22 cellular contexts compared by ENCODE assay signal in the genomic region with DNA sequence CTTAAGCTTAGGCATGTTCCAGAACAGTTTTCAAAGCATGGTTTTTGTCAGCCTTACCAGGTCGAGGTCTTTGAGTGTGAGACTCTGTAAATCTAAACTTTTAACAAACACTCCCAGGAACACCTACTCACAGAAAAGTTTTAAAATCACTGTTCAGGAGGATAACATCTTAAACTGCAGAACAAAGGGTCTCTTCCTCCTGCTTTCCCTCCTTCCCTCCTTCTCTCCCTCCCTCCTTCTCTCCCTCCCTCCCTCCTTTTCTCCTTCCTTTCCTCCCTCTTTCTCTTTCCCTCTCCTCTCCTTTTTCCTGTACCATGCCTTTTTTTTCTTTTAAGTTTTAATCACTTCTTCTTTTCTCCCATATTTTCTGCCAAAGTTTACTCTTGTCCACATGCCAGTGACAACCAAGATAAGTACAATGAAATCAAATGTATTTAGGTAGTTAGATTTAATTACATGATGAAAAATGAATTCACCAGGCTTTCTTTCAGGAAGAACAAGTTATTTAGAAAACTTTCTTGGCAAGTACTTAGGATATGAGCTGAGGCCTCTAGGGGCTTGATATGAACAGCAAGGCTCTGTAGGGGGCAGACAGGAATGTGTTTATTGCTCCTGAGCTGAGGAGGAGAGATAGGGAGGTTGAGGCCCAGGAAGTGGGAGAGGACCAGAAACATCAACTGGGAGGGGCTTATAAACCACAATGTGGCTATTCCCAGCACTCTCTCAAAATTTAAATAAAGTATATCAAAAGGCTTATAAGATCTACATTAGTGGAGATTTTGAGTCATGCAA.
DNase-seq lines count a peak whose midpoint lies in the region; ATAC-seq and TF ChIP-seq lines count a peak whose summit lies in the region.
"Had no signal": no experiment of that assay in that cellular context is flagged by ENCODE, and none has a peak within 500 bp of the region (broad histone marks: within the 10 kb centered on the region; RNA-seq: fewer than 3 reads in every experiment).

No MANE protein-coding gene starts in this region.

- H3K27ac Mint-ChIP-seq in CD4-positive, alpha-beta memory T cell: peak overlapping the region in 4 of 7 donors; percentile 32 to 54 (median 38)
- H3K27ac Mint-ChIP-seq in nephron progenitor cell: peak overlapping the region; percentile 38
- H3K27ac Mint-ChIP-seq: B cell had no signal

- H3K4me2 ChIP-seq in Loucy (ENCODE audit: low read depth, low read length, poor library complexity, severe bottlenecking) (peak overlapping the region; percentile 38), mammary epithelial cell (ENCODE audit: insufficient read depth, low read depth, low read length) (no peak overlapping the region), osteoblast (ENCODE audit: insufficient read depth, low read length) (no peak overlapping the region)

- H4K20me1 ChIP-seq in Loucy (ENCODE audit: insufficient read depth, low read length, poor library complexity, severe bottlenecking): no peaks in the 10 kb centered on the region
- no peaks in the 10 kb centered on the region for H4K20me1 ChIP-seq in mammary epithelial cell (ENCODE audit: insufficient read depth, low read length)
- H4K20me1 ChIP-seq in osteoblast (ENCODE audit: insufficient read depth, low read length): no peaks in the 10 kb centered on the region

- H3K4me1 ChIP-seq in CD4-positive, alpha-beta memory T cell (ENCODE audit: insufficient read depth, low read length): peaks cover 9% of the 10 kb centered on the region
- H3K4me1 ChIP-seq in Loucy (ENCODE audit: insufficient read depth, low read length, poor library complexity, severe bottlenecking) (peaks cover 14% of the 10 kb centered on the region), mammary epithelial cell (ENCODE audit: insufficient read depth, low read length) (peaks cover 43% of the 10 kb centered on the region), osteoblast (ENCODE audit: insufficient read depth, low read length) (peaks cover 13% of the 10 kb centered on the region), tibial artery (peaks cover 0 to 25% (median 7%) of the 10 kb centered on the region in 4 donors)

- H3K79me2 ChIP-seq in Loucy (ENCODE audit: insufficient read depth, low read length) (no peaks in the 10 kb centered on the region), mammary epithelial cell (ENCODE audit: insufficient read depth, low read length) (no peaks in the 10 kb centered on the region), osteoblast (ENCODE audit: insufficient read depth, low read length) (no peaks in the 10 kb centered on the region)

- no peaks in the 10 kb centered on the region for H3F3A ChIP-seq in Loucy (ENCODE audit: low read depth)

- POLR2A ChIA-PET in CD4-positive, alpha-beta memory T cell (lab: Charles Lee; ENCODE audit: partially characterized antibody): no interaction called here

- WGBS in mammary epithelial cell (ENCODE audit: low coverage, missing lambda C conversion rate): 58% methylated on average over 1 of the region's 1 CpG

- ATAC-seq in GM18909 (IDR thresholded peaks at IDR 0.05; ENCODE audit: poor library complexity, unreplicated experiment) (no peak), GM18873 (IDR thresholded peaks at IDR 0.05; ENCODE audit: low FRiP score, unreplicated experiment) (no peak)
- ATAC-seq: GM12878 had no signal

- no peak overlapping the region for H2AFZ ChIP-seq in Loucy (ENCODE audit: low read length)
- H2AFZ ChIP-seq in mammary epithelial cell (ENCODE audit: low read depth, low read length): peak overlapping the region; percentile 44
- no peak overlapping the region for H2AFZ ChIP-seq in osteoblast (ENCODE audit: low read length)

- CTCF ChIA-PET in CD4-positive, alpha-beta memory T cell (lab: Charles Lee; ENCODE audit: partially characterized antibody): no interaction called here
- CTCF ChIA-PET in mammary epithelial cell (lab: Charles Lee; ENCODE audit: low non-redundant PET): no interaction called here

- H3K36me3 Mint-ChIP-seq in CD4-positive, alpha-beta memory T cell: no peaks in the 10 kb centered on the region
- peaks cover 17% of the 10 kb centered on the region for H3K36me3 Mint-ChIP-seq in nephron progenitor cell (ENCODE audit: low read depth)

- in situ Hi-C loops in mammary epithelial cell (cut with MboI; ENCODE audit: low sequenced_read_pairs in 2 of 2): loop anchor here in 1 of 2 donors (25.0 kb wide), 2 partner anchors 142 to 1067 kb away; partner anchors contain the start of gene MAF

- peaks cover 15 to 28% (median 22%) of the 10 kb centered on the region in 4 donors for H3K4me1 Mint-ChIP-seq in CD4-positive, alpha-beta memory T cell
- H3K4me1 Mint-ChIP-seq in nephron progenitor cell: peaks cover 22% of the 10 kb centered on the region
- H3K4me1 Mint-ChIP-seq: B cell had no signal

- no peak overlapping the region for H3K27ac ChIP-seq in CD4-positive, alpha-beta memory T cell (ENCODE audit: low read depth, low read length)
- H3K27ac ChIP-seq in mammary epithelial cell (ENCODE audit: insufficient read depth, low read depth, low read length): no peak overlapping the region
- H3K27ac ChIP-seq in osteoblast (ENCODE audit: low read depth, low read length): no peak overlapping the region
- H3K27ac ChIP-seq in tibial artery: no peak overlapping the region
- H3K27ac ChIP-seq: RWPE1 had no signal

- intact Hi-C loops in CD4-positive, alpha-beta memory T cell (cut with micrococcal nuclease): no loop called here
- intact Hi-C loops in mammary epithelial cell (cut with micrococcal nuclease) (loop anchor here (5.0 kb wide), 2 partner anchors 97 to 152 kb away; partner anchors contain the start of gene MAF), tibial artery (cut with DNase I; ENCODE audit: low total_unique reads) (no loop called here)

- dilution Hi-C loops in mammary epithelial cell (cut with HindIII; ENCODE audit: low sequenced_read_pairs): no loop called here

- BruUV-seq in mammary epithelial cell (replicated peaks; lab: Mats Ljungman, UMichigan): no TSS peak

- no peaks in the 10 kb centered on the region for H3K9me3 ChIP-seq in CD4-positive, alpha-beta memory T cell (ENCODE audit: control insufficient read depth in 1 of 2, low read length in 2 of 2)
- no peaks in the 10 kb centered on the region; the same call in 1 of the 2 replicates for H3K9me3 ChIP-seq in Loucy (ENCODE audit: insufficient read depth, low read depth, low read length)
- H3K9me3 ChIP-seq in mammary epithelial cell (replicated peaks; ENCODE audit: insufficient read depth, low read length): no peaks in the 10 kb centered on the region
- peaks cover 3% of the 10 kb centered on the region for H3K9me3 ChIP-seq in osteoblast (ENCODE audit: low read depth, low read length)
- H3K9me3 ChIP-seq in tibial artery: no peaks in the 10 kb centered on the region

- H3K27me3 Mint-ChIP-seq in CD4-positive, alpha-beta memory T cell: no peaks in the 10 kb centered on the region
- H3K27me3 Mint-ChIP-seq in nephron progenitor cell (ENCODE audit: low read depth, poor library complexity): peaks cover 3% of the 10 kb centered on the region
- H3K27me3 Mint-ChIP-seq: B cell had no signal

- H3K4me3 ChIP-seq in CD4-positive, alpha-beta memory T cell (ENCODE audit: low read length in 2 of 2): no peak overlapping the region
- H3K4me3 ChIP-seq in Loucy (ENCODE audit: low read length, poor library complexity, severe bottlenecking): no peak overlapping the region
- no peak overlapping the region for H3K4me3 ChIP-seq in mammary epithelial cell (replicated peaks in 1 of 3; ENCODE audit: insufficient read depth in 1 of 3, low read depth in 2 of 3, low read length in 3 of 3)
- H3K4me3 ChIP-seq in osteoblast (ENCODE audit: insufficient read depth, low read length): no peak overlapping the region
- no peak overlapping the region for H3K4me3 ChIP-seq in tibial artery
- H3K4me3 ChIP-seq: GM12878 had no signal

- peak overlapping the region in 4 of 8 donors; percentile 13 to 38 (median 34) for H3K4me3 Mint-ChIP-seq in CD4-positive, alpha-beta memory T cell
- H3K4me3 Mint-ChIP-seq in nephron progenitor cell: no peak overlapping the region
- H3K4me3 Mint-ChIP-seq: B cell had no signal

- H3K27me3 ChIP-seq in CD4-positive, alpha-beta memory T cell (ENCODE audit: insufficient read depth, low read length): no peaks in the 10 kb centered on the region
- H3K27me3 ChIP-seq in Loucy (ENCODE audit: insufficient read depth, low read length, poor library complexity, severe bottlenecking) (no peaks in the 10 kb centered on the region), mammary epithelial cell (ENCODE audit: insufficient read depth, low read length) (no peaks in the 10 kb centered on the region), osteoblast (ENCODE audit: insufficient read depth, low read length) (peaks cover 2% of the 10 kb centered on the region), tibial artery (no peaks in the 10 kb centered on the region)

- H3K9ac ChIP-seq in Loucy (ENCODE audit: low read depth, low read length, poor library complexity, severe bottlenecking): no peak overlapping the region
- no peak overlapping the region for H3K9ac ChIP-seq in mammary epithelial cell (ENCODE audit: insufficient read depth, low read length)

- H3K36me3 ChIP-seq in CD4-positive, alpha-beta memory T cell (ENCODE audit: insufficient read depth, low read length): no peaks in the 10 kb centered on the region
- H3K36me3 ChIP-seq in Loucy (ENCODE audit: insufficient read depth, low read length): no peaks in the 10 kb centered on the region
- H3K36me3 ChIP-seq in mammary epithelial cell (ENCODE audit: insufficient read depth, low read length): no peaks in the 10 kb centered on the region
- H3K36me3 ChIP-seq in osteoblast (ENCODE audit: insufficient read depth, low read length): no peaks in the 10 kb centered on the region
- no peaks in the 10 kb centered on the region for H3K36me3 ChIP-seq in tibial artery

- peak; percentile 38 for TF ChIP-seq CTCF in Loucy (conservative IDR thresholded peaks at IDR 0.05; ENCODE audit: low read length)
- no peak for TF ChIP-seq CTCF in mammary epithelial cell (conservative IDR thresholded peaks at IDR 0.05 in 1 of 2, IDR thresholded peaks at IDR 0.05 in 1 of 2; ENCODE audit: extremely low read depth in 1 of 2, insufficient read depth in 1 of 2, low read depth in 1 of 2, low read length in 2 of 2)
- no peak for TF ChIP-seq CTCF in nephron progenitor cell (IDR thresholded peaks at IDR 0.05)
- TF ChIP-seq CTCF in osteoblast (IDR thresholded peaks at IDR 0.05; ENCODE audit: extremely low read depth, low read depth, low read length): no peak
- no peak for TF ChIP-seq CTCF in tibial artery (IDR thresholded peaks at IDR 0.05)

- H3K9me3 Mint-ChIP-seq in CD4-positive, alpha-beta memory T cell: peaks cover 0 to 7% (median 5%) of the 10 kb centered on the region in 8 donors
- H3K9me3 Mint-ChIP-seq in nephron progenitor cell: peaks cover 21% of the 10 kb centered on the region

- H3K9me2 ChIP-seq in Loucy (replicated peaks; ENCODE audit: low read depth, low read length): no peaks in the 10 kb centered on the region

- DNase-seq in CD4-positive, alpha-beta memory T cell: no peak
- DNase-seq in mammary epithelial cell: no peak
- no peak for DNase-seq in nephron progenitor cell
- DNase-seq in osteoblast (ENCODE audit: insufficient read length, low spot score, missing footprints): no peak
- DNase-seq in tibial artery: no peak
- DNase-seq: activated effector memory CD4-positive, alpha-beta T cell treated with anti-CD3 and anti-CD28 coated beads, Interleukin-2, amount 50 U/mL, for 16 hours; amygdala; DMS 273 treated with DMSO at 0.1 percent for 48 hours; foreskin melanocyte; GF-D8; KBM-7; NCI-H2029 treated with DMSO at 0.1 percent for 48 hours; nucleus accumbens; small intestine; stimulated activated CD8-positive, alpha-beta memory T cell treated with anti-CD3 and anti-CD28 coated beads, Interleukin-4, amount 100 ng/mL, for 48 hours; substantia nigra had no signal
